Comparison of ENCODE assay signal across 1 cellular context in the genomic region with DNA sequence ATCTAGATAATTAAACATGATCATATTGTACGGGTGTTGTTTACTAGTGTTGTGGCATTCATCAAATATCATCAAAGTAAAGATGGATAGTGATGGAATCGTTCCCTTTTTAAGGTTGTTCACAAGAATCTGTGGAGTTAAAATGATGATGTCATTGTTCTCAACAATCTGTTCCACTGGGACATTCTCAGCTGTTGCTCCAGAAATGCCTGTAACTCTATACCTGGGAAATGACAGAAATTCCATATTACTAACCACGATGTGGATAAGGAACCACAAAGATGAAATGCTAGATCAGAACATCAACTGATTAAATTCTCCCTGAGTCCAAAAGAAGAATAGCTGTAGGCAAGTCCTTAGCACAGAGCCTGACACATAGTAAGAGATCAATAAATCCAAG.
TF ChIP-seq lines count a peak whose summit lies in the region.

No MANE protein-coding gene starts in this region.

TF ChIP-seq in HepG2, 621 proteins besides CTCF, POLR2A, EP300 and RAD21:
- TF ChIP-seq CREB1 (IDR thresholded peaks at IDR 0.05) (peak; percentile 25; the same call in 1 of the 2 replicates), CREB1 (CRISPR knock-in tag; IDR thresholded peaks at IDR 0.05) (no peak), ATF7 (IDR thresholded peaks at IDR 0.05) (peak; percentile 97), ATF7 (CRISPR knock-in tag; IDR thresholded peaks at IDR 0.05) (no peak)
- TF ChIP-seq, protein P1, sequence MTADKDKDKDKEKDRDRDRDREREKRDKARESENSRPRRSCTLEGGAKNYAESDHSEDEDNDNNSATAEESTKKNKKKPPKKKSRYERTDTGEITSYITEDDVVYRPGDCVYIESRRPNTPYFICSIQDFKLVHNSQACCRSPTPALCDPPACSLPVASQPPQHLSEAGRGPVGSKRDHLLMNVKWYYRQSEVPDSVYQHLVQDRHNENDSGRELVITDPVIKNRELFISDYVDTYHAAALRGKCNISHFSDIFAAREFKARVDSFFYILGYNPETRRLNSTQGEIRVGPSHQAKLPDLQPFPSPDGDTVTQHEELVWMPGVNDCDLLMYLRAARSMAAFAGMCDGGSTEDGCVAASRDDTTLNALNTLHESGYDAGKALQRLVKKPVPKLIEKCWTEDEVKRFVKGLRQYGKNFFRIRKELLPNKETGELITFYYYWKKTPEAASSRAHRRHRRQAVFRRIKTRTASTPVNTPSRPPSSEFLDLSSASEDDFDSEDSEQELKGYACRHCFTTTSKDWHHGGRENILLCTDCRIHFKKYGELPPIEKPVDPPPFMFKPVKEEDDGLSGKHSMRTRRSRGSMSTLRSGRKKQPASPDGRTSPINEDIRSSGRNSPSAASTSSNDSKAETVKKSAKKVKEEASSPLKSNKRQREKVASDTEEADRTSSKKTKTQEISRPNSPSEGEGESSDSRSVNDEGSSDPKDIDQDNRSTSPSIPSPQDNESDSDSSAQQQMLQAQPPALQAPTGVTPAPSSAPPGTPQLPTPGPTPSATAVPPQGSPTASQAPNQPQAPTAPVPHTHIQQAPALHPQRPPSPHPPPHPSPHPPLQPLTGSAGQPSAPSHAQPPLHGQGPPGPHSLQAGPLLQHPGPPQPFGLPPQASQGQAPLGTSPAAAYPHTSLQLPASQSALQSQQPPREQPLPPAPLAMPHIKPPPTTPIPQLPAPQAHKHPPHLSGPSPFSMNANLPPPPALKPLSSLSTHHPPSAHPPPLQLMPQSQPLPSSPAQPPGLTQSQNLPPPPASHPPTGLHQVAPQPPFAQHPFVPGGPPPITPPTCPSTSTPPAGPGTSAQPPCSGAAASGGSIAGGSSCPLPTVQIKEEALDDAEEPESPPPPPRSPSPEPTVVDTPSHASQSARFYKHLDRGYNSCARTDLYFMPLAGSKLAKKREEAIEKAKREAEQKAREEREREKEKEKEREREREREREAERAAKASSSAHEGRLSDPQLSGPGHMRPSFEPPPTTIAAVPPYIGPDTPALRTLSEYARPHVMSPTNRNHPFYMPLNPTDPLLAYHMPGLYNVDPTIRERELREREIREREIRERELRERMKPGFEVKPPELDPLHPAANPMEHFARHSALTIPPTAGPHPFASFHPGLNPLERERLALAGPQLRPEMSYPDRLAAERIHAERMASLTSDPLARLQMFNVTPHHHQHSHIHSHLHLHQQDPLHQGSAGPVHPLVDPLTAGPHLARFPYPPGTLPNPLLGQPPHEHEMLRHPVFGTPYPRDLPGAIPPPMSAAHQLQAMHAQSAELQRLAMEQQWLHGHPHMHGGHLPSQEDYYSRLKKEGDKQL (CRISPR knock-in tag; IDR thresholded peaks at IDR 0.05; ENCODE audit: low read depth), result no peak
